ENCODE assay signal across 12 cellular contexts in genomic region chr4:152348670-152349069, GRCh38.
DNase-seq lines count a peak whose midpoint lies in the region; ATAC-seq, FAIRE-seq and TF ChIP-seq lines count a peak whose summit lies in the region.
"Had no signal": no experiment of that assay in that cellular context is flagged by ENCODE, and none has a peak within 500 bp of the region (broad histone marks: within the 10 kb centered on the region; RNA-seq: fewer than 3 reads in every experiment).

No MANE protein-coding gene starts in this region.

- H3K9me2 ChIP-seq in hepatocyte (replicated peaks; ENCODE audit: insufficient read depth) = no peaks in the 10 kb centered on the region

- no peak overlapping the region for H3K27ac Mint-ChIP-seq in activated T-cell treated with anti-CD3 and anti-CD28 coated beads, Interleukin-2, amount 50 U/mL, for 24 hours
- H3K27ac Mint-ChIP-seq: IgD-negative memory B cell, T-cell had no signal

- H3K36me3 Mint-ChIP-seq in activated T-cell treated with anti-CD3 and anti-CD28 coated beads, Interleukin-2, amount 50 U/mL, for 24 hours (ENCODE audit: low read depth) = peaks cover 30% of the 10 kb centered on the region

- H2AFZ ChIP-seq in hepatocyte = no peak overlapping the region
- H2AFZ ChIP-seq: parathyroid adenoma had no signal

- no peaks in the 10 kb centered on the region for H3K9me3 Mint-ChIP-seq in activated T-cell treated with anti-CD3 and anti-CD28 coated beads, Interleukin-2, amount 50 U/mL, for 24 hours
- H3K9me3 Mint-ChIP-seq: IgD-negative memory B cell, T-cell had no signal

- peaks cover 17% of the 10 kb centered on the region for H3K4me1 Mint-ChIP-seq in activated T-cell treated with anti-CD3 and anti-CD28 coated beads, Interleukin-2, amount 50 U/mL, for 24 hours (ENCODE audit: low read depth)

- no peaks in the 10 kb centered on the region for H3K27me3 Mint-ChIP-seq in activated T-cell treated with anti-CD3 and anti-CD28 coated beads, Interleukin-2, amount 50 U/mL, for 24 hours
- H3K27me3 Mint-ChIP-seq: IgD-negative memory B cell, T-cell had no signal

- no peaks in the 10 kb centered on the region for H4K20me1 ChIP-seq in hepatocyte (ENCODE audit: insufficient read depth, poor library complexity, severe bottlenecking)

- H3K4me3 ChIP-seq in BE2C (ENCODE audit: low read depth, low read length) (no peak overlapping the region), GM12875 (ENCODE audit: low read depth, low read length) (no peak overlapping the region), hepatocyte (no peak overlapping the region)

- no peak overlapping the region for H3K4me2 ChIP-seq in hepatocyte

- H3K4me1 ChIP-seq in BE2C (no peaks in the 10 kb centered on the region; the same call in 1 of the 2 replicates), hepatocyte (ENCODE audit: insufficient read depth) (no peaks in the 10 kb centered on the region)
- H3K4me1 ChIP-seq: parathyroid adenoma had no signal

- DNase-seq in BE2C (no peak), OCI-M1 (lab: John Stamatoyannopoulos, UW) (peak; percentile 45), hepatocyte (ENCODE audit: low spot score) (no peak), urothelium cell line (ENCODE audit: low spot score) (no peak)
- DNase-seq in stimulated activated CD8-positive, alpha-beta memory T cell treated with anti-CD3 and anti-CD28 coated beads, Interleukin-4, amount 100 ng/mL, for 48 hours = no peak
- DNase-seq in activated T-cell treated with anti-CD3 and anti-CD28 coated beads, Interleukin-2, amount 50 U/mL, for 24 hours = no peak
- DNase-seq: stimulated activated naive CD4-positive, alpha-beta T cell treated with Interleukin-2 at 50 U/mL for 16 hours had no signal

- H3K79me2 ChIP-seq in hepatocyte = peaks cover 26% of the 10 kb centered on the region
- H3K79me2 ChIP-seq: parathyroid adenoma had no signal

- WGBS in hepatocyte (ENCODE audit: low lambda C conversion rate, missing lambda C conversion rate) = 89% methylated on average over 1 of the region's 1 CpG

- no peak for FAIRE-seq in urothelium cell line (lab: Jason Lieb, UNC)

- no peaks in the 10 kb centered on the region for H3K9me3 ChIP-seq in BE2C
- H3K9me3 ChIP-seq in hepatocyte (ENCODE audit: low read depth) = no peaks in the 10 kb centered on the region

- no peak for ATAC-seq in esophagus mucosa

- H3K36me3 ChIP-seq in BE2C = peaks cover 9% of the 10 kb centered on the region
- H3K36me3 ChIP-seq in hepatocyte (replicated peaks; ENCODE audit: insufficient read depth, low read depth) = no peaks in the 10 kb centered on the region

- peak; percentile 44 for TF ChIP-seq CTCF in BE2C (IDR thresholded peaks at IDR 0.05; ENCODE audit: low read depth, low read length)
- peak; percentile 12; the same call in 1 of the 2 replicates for TF ChIP-seq CTCF in GM12875 (IDR thresholded peaks at IDR 0.05; ENCODE audit: borderline replicate concordance, insufficient read depth, low read depth, low read length)
- TF ChIP-seq CTCF in hepatocyte (IDR thresholded peaks at IDR 0.05; ENCODE audit: poor library complexity) = peak; percentile 32

- H3K4me3 Mint-ChIP-seq in activated T-cell treated with anti-CD3 and anti-CD28 coated beads, Interleukin-2, amount 50 U/mL, for 24 hours = no peak overlapping the region
- H3K4me3 Mint-ChIP-seq: IgD-negative memory B cell, T-cell had no signal

- H3K27me3 ChIP-seq in BE2C (no peaks in the 10 kb centered on the region), hepatocyte (no peaks in the 10 kb centered on the region)

- H3K27ac ChIP-seq in hepatocyte = no peak overlapping the region
- H3K27ac ChIP-seq: parathyroid adenoma had no signal
